Comparison of ENCODE assay signal across 8 cellular contexts in genomic region chr17:7313890-7314718, GRCh38. TPM values are rescaled to one million over a fixed set of nuclear protein-coding genes. Genes with fewer than 3 reads are reported as not detected.
DNase-seq lines count a peak whose midpoint lies in the region; ATAC-seq and TF ChIP-seq lines count a peak whose summit lies in the region.

No MANE protein-coding gene starts in this region.

- DNase-seq in CD4-positive, alpha-beta memory T cell: no peak
- peak; percentile 26 for DNase-seq in M059J (ENCODE audit: low read depth)
- peak; percentile 30 for DNase-seq in choroid plexus epithelial cell (ENCODE audit: low read depth)
- no peak for DNase-seq in natural killer cell treated with Interleukin-12 subunit alpha and Interleukin-12 subunit beta and Interleukin-15 and Interleukin-18, amount 100 ng/mL, for 72 hours (ENCODE audit: low spot score)
- DNase-seq in NCI-H1092 treated with DMSO at 0.1 percent for 48 hours (lab: John Stamatoyannopoulos, UW): no peak
- DNase-seq in NCI-H2196 (lab: John Stamatoyannopoulos, UW; ENCODE audit: unreplicated experiment): no peak

- H3K9me3 Mint-ChIP-seq in CD4-positive, alpha-beta memory T cell: peaks cover 0 to 7% (median 0%) of the 10 kb centered on the region in 8 donors
- no peaks in the 10 kb centered on the region for H3K9me3 Mint-ChIP-seq in natural killer cell treated with Interleukin-12 subunit alpha and Interleukin-12 subunit beta and Interleukin-15 and Interleukin-18, amount 100 ng/mL, for 72 hours

- H3K4me3 ChIP-seq in CD4-positive, alpha-beta memory T cell (ENCODE audit: low read length in 2 of 2): peak overlapping the region; percentile 5 to 68
- H3K4me3 ChIP-seq in choroid plexus epithelial cell (ENCODE audit: low read depth, low read length): peak overlapping the region; percentile 83

- no peaks in the 10 kb centered on the region for H3K9me3 ChIP-seq in CD4-positive, alpha-beta memory T cell (ENCODE audit: control insufficient read depth in 1 of 2, low read length in 2 of 2)

- H3K4me3 Mint-ChIP-seq in CD4-positive, alpha-beta memory T cell: peak overlapping the region; percentile 67 to 85 (median 83)
- peak overlapping the region; percentile 94 for H3K4me3 Mint-ChIP-seq in natural killer cell treated with Interleukin-12 subunit alpha and Interleukin-12 subunit beta and Interleukin-15 and Interleukin-18, amount 100 ng/mL, for 72 hours

- intact Hi-C loops in CD4-positive, alpha-beta memory T cell (cut with micrococcal nuclease): no loop called here

- peak overlapping the region; percentile 83 for H3K27ac ChIP-seq in CD4-positive, alpha-beta memory T cell (ENCODE audit: low read depth, low read length)

- peak overlapping the region; percentile 91 to 98 (median 95) for H3K27ac Mint-ChIP-seq in CD4-positive, alpha-beta memory T cell
- peak overlapping the region; percentile 85 to 97 for H3K27ac Mint-ChIP-seq in natural killer cell treated with Interleukin-12 subunit alpha and Interleukin-12 subunit beta and Interleukin-15 and Interleukin-18, amount 100 ng/mL, for 72 hours

- CTCF ChIA-PET in CD4-positive, alpha-beta memory T cell (lab: Charles Lee; ENCODE audit: partially characterized antibody): interaction anchor here (0.6 to 4.2 kb wide), 7 partner anchors 8 to 123 kb away, joined by 3 to 21 read pairs (median 5); partner anchors contain the start of gene ACAP1

- peaks cover 38 to 73% (median 52%) of the 10 kb centered on the region in 4 donors for H3K4me1 Mint-ChIP-seq in CD4-positive, alpha-beta memory T cell
- peaks cover 57 to 63% of the 10 kb centered on the region in 2 donors for H3K4me1 Mint-ChIP-seq in natural killer cell treated with Interleukin-12 subunit alpha and Interleukin-12 subunit beta and Interleukin-15 and Interleukin-18, amount 100 ng/mL, for 72 hours (ENCODE audit: low read depth in 2 of 2)

- no peaks in the 10 kb centered on the region for H3K27me3 Mint-ChIP-seq in CD4-positive, alpha-beta memory T cell
- H3K27me3 Mint-ChIP-seq in natural killer cell treated with Interleukin-12 subunit alpha and Interleukin-12 subunit beta and Interleukin-15 and Interleukin-18, amount 100 ng/mL, for 72 hours: no peaks in the 10 kb centered on the region

- peaks cover 67% of the 10 kb centered on the region for H3K36me3 ChIP-seq in CD4-positive, alpha-beta memory T cell (ENCODE audit: insufficient read depth, low read length)

- H3K36me3 Mint-ChIP-seq in CD4-positive, alpha-beta memory T cell: peaks cover 57 to 80% of the 10 kb centered on the region in 2 donors
- peaks cover 33% of the 10 kb centered on the region for H3K36me3 Mint-ChIP-seq in natural killer cell treated with Interleukin-12 subunit alpha and Interleukin-12 subunit beta and Interleukin-15 and Interleukin-18, amount 100 ng/mL, for 72 hours

- TF ChIP-seq CTCF in choroid plexus epithelial cell (conservative IDR thresholded peaks at IDR 0.05; ENCODE audit: low read depth, low read length): no peak

- H3K27me3 ChIP-seq in CD4-positive, alpha-beta memory T cell (ENCODE audit: insufficient read depth, low read length): no peaks in the 10 kb centered on the region

- POLR2A ChIA-PET in CD4-positive, alpha-beta memory T cell (lab: Charles Lee; ENCODE audit: partially characterized antibody): interaction anchor here (0.9 to 9.3 kb wide), 21 partner anchors 9 to 373 kb away, joined by 3 to 187 read pairs (median 7); partner anchors contain the start of genes ACADVL, ACAP1, DLG4 and DVL2

- ATAC-seq in natural killer cell treated with Interleukin-12 subunit alpha and Interleukin-12 subunit beta and Interleukin-15 and Interleukin-18, amount 100 ng/mL, for 72 hours: no peak
- ATAC-seq in GM19328 (IDR thresholded peaks at IDR 0.05; ENCODE audit: unreplicated experiment) (no peak), GM19452 (IDR thresholded peaks at IDR 0.05; ENCODE audit: unreplicated experiment) (no peak)

- peaks cover 58% of the 10 kb centered on the region for H3K4me1 ChIP-seq in CD4-positive, alpha-beta memory T cell (ENCODE audit: insufficient read depth, low read length)

RNA-seq across cellular contexts. Expression of gene GPS2, which starts 1.1 kb away (rescaled TPM):
- 100 to 1,000 TPM; 127 to 132 TPM for total RNA-seq in CD4-positive, alpha-beta memory T cell
- 100 to 1,000 TPM; 101 to 120 TPM for polyA plus RNA-seq in CD4-positive, alpha-beta memory T cell
- total RNA-seq in M059J (2014; rRNA removed; shearing (Covaris generic)): 94.3 and 118 TPM in 2 replicates
- total RNA-seq in natural killer cell treated with Interleukin-12 subunit alpha and Interleukin-12 subunit beta and Interleukin-15 and Interleukin-18, amount 100 ng/mL, for 72 hours: 10 to 100 TPM; 58.1 to 87.0 TPM

RNA-seq across cellular contexts. Expression of gene EIF5A, which starts 6.7 kb away (rescaled TPM):
- 100 to 1,000 TPM; 240 to 244 TPM for total RNA-seq in CD4-positive, alpha-beta memory T cell
- polyA plus RNA-seq in CD4-positive, alpha-beta memory T cell: 100 to 1,000 TPM; 230 to 850 TPM
- total RNA-seq in M059J (2014; rRNA removed; shearing (Covaris generic)): 428 and 432 TPM in 2 replicates
- total RNA-seq in natural killer cell treated with Interleukin-12 subunit alpha and Interleukin-12 subunit beta and Interleukin-15 and Interleukin-18, amount 100 ng/mL, for 72 hours: 1,000 to 10,000 TPM in 1 of 2 donors, 100 to 1,000 TPM in 1; 953 to 1,345 TPM

RNA-seq across cellular contexts. Expression of gene NEURL4, which starts 15.0 kb away (rescaled TPM):
- total RNA-seq in CD4-positive, alpha-beta memory T cell: 10 to 100 TPM; 73.8 to 81.6 TPM
- polyA plus RNA-seq in CD4-positive, alpha-beta memory T cell: 1 to 10 TPM in 1 of 2 donors, under 1 TPM in 1; 0.97 to 2.4 TPM
- 3.6 and 8.0 TPM in 2 replicates for total RNA-seq in M059J (2014; rRNA removed; shearing (Covaris generic))
- 10 to 100 TPM; 37.6 to 76.7 TPM for total RNA-seq in natural killer cell treated with Interleukin-12 subunit alpha and Interleukin-12 subunit beta and Interleukin-15 and Interleukin-18, amount 100 ng/mL, for 72 hours

RNA-seq across cellular contexts. Expression of gene YBX2, which starts 19.7 kb away (rescaled TPM):
- total RNA-seq in CD4-positive, alpha-beta memory T cell: under 1 TPM; 0.26 to 0.39 TPM
- polyA plus RNA-seq in CD4-positive, alpha-beta memory T cell: not detected
- total RNA-seq in M059J (2014; rRNA removed; shearing (Covaris generic)): 0.39 and 0.79 TPM in 2 replicates
- total RNA-seq in natural killer cell treated with Interleukin-12 subunit alpha and Interleukin-12 subunit beta and Interleukin-15 and Interleukin-18, amount 100 ng/mL, for 72 hours: not detected

RNA-seq across cellular contexts. Expression of gene ACAP1, which starts 22.2 kb away (rescaled TPM):
- 100 to 1,000 TPM; 507 to 516 TPM for total RNA-seq in CD4-positive, alpha-beta memory T cell
- polyA plus RNA-seq in CD4-positive, alpha-beta memory T cell: 100 to 1,000 TPM; 261 to 264 TPM
- not detected in 2 replicates for total RNA-seq in M059J (2014; rRNA removed; shearing (Covaris generic))
- total RNA-seq in natural killer cell treated with Interleukin-12 subunit alpha and Interleukin-12 subunit beta and Interleukin-15 and Interleukin-18, amount 100 ng/mL, for 72 hours: 100 to 1,000 TPM; 240 to 419 TPM

Comparison
In these comparisons a context has a peak if more than half of its experiments do, and no peak if none do; other contexts are left out.
1. DNase-seq: peak in M059J (single experiment) and choroid plexus epithelial cell (single experiment); none in CD4-positive, alpha-beta memory T cell (0 of 5), natural killer cell treated with Interleukin-12 subunit alpha and Interleukin-12 subunit beta and Interleukin-15 and Interleukin-18, amount 100 ng/mL, for 72 hours (single experiment), NCI-H1092 treated with DMSO at 0.1 percent for 48 hours (single experiment) and NCI-H2196 (single experiment).